1 cellular context compared by ENCODE assay signal in genomic region chr10:99685232-99686041, GRCh38.
A peak's percentile ranks its signal among the peaks of the same experiment; 100 is the strongest.
TF ChIP-seq lines count a peak whose summit lies in the region.

No MANE protein-coding gene starts in this region.

TF ChIP-seq in K562, 482 proteins besides CTCF, POLR2A, EP300 and RAD21:
- TF ChIP-seq ZBTB40 (IDR thresholded peaks at IDR 0.05): no peak
- TF ChIP-seq ZBTB40 (CRISPR knock-in tag; IDR thresholded peaks at IDR 0.05): no peak
- peak; percentile 98 for TF ChIP-seq HMBOX1 (IDR thresholded peaks at IDR 0.05)
- TF ChIP-seq ARID3A (IDR thresholded peaks at IDR 0.05; ENCODE audit: borderline replicate concordance, low read depth, low read length): no peak
- TF ChIP-seq PBX2 (CRISPR knock-in tag; IDR thresholded peaks at IDR 0.05; ENCODE audit: low read depth): no peak
- peak; percentile 87 for TF ChIP-seq PBX2 (tag; conservative IDR thresholded peaks at IDR 0.05; ENCODE audit: low read depth)
- no peak for TF ChIP-seq NCOA2 (IDR thresholded peaks at IDR 0.05; ENCODE audit: partially characterized antibody in 2 of 2)
- peak; percentile 75 for TF ChIP-seq SMARCA4 (IDR thresholded peaks at IDR 0.05)
- TF ChIP-seq ETV1 (tag; conservative IDR thresholded peaks at IDR 0.05; ENCODE audit: low read depth): peak; percentile 49
- TF ChIP-seq ETV6 (IDR thresholded peaks at IDR 0.05; ENCODE audit: borderline replicate concordance in 1 of 2, low read depth in 2 of 2, low read length in 1 of 2): peak in 1 of 2 experiments; percentile 33; a peak in 1 of 4 replicates
- no peak for TF ChIP-seq ETV6 (CRISPR knock-in tag; IDR thresholded peaks at IDR 0.05; ENCODE audit: borderline replicate concordance)
- peak; percentile 69 for TF ChIP-seq ARID1B (IDR thresholded peaks at IDR 0.05)
- TF ChIP-seq MEIS2 (IDR thresholded peaks at IDR 0.05; ENCODE audit: partially characterized antibody): peak; percentile 94
- TF ChIP-seq GTF2B (IDR thresholded peaks at IDR 0.05; ENCODE audit: extremely low read depth, insufficient read length): no peak
- TF ChIP-seq ATF4 (CRISPR knock-in tag; IDR thresholded peaks at IDR 0.05): no peak
- peak; percentile 99 for TF ChIP-seq SPI1 (IDR thresholded peaks at IDR 0.05; ENCODE audit: borderline replicate concordance, low read depth, low read length)
- TF ChIP-seq SUPT5H (IDR thresholded peaks at IDR 0.05): no peak
- TF ChIP-seq PKNOX1 (IDR thresholded peaks at IDR 0.05): peak; percentile 31; the same call in 1 of the 2 replicates
- TF ChIP-seq SMARCE1 (IDR thresholded peaks at IDR 0.05): peak; percentile 74; the same call in 1 of the 2 replicates
- TF ChIP-seq NR2C2 (CRISPR knock-in tag; IDR thresholded peaks at IDR 0.05): no peak
- 0 out of 2 replicates have a peak, but pooled peaks have one; percentile 16 for TF ChIP-seq NR2C2 (tag; IDR thresholded peaks at IDR 0.05)
- TF ChIP-seq DPF2 (IDR thresholded peaks at IDR 0.05): peak; percentile 78
- TF ChIP-seq ELF1 (tag; IDR thresholded peaks at IDR 0.05): 0 out of 2 replicates have a peak, but pooled peaks have one; percentile 29
